Comparison of ENCODE assay signal across 15 cellular contexts in the genomic region with DNA sequence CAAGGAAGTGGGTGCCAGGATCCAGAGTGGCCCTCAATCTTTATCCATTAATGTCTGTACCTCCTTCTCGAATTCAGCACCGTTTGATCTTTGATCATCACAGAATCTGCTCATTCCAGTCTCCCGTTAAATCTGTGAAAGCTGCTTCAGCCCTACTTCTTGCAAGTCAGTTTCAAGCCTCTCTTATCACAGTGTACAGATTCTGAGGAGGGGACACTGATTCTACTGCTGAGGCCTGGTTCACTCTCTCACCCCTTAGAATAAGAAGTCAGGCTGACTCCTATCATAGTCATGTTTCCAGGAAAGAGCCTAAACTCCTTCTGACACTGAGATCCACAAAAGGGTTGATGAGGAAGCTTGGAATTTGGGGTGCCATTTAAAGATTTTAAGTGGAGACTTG. TPM values are rescaled to one million over a fixed set of nuclear protein-coding genes. Genes with fewer than 3 reads are reported as not detected.
DNase-seq lines count a peak whose midpoint lies in the region; ATAC-seq and TF ChIP-seq lines count a peak whose summit lies in the region.
"Had no signal": no experiment of that assay in that cellular context is flagged by ENCODE, and none has a peak within 500 bp of the region (broad histone marks: within the 10 kb centered on the region; RNA-seq: fewer than 3 reads in every experiment).

No MANE protein-coding gene starts in this region.

- peaks cover 16% of the 10 kb centered on the region for H3K36me3 Mint-ChIP-seq in stimulated activated naive CD8-positive, alpha-beta T cell treated with anti-CD3 and anti-CD28 coated beads, Interleukin-15, Interleukin-2, amounts not matched to agents 100 ng/mL and 50 ng/mL, for 24 hours (ENCODE audit: low read depth)
- H3K36me3 Mint-ChIP-seq in naive B cell (no peaks in the 10 kb centered on the region), WTC11 (no peaks in the 10 kb centered on the region)

- TF ChIP-seq CTCF in brain microvascular endothelial cell (IDR thresholded peaks at IDR 0.05; ENCODE audit: low read depth, low read length, missing control alignments) (no peak), WTC11 (IDR thresholded peaks at IDR 0.05) (no peak)

- no peak overlapping the region for H3K4me3 ChIP-seq in brain microvascular endothelial cell (ENCODE audit: low read depth, low read length)
- H3K4me3 ChIP-seq: esophagus muscularis mucosa, vagina had no signal

- DNase-seq in stimulated activated naive CD8-positive, alpha-beta T cell treated with anti-CD3 and anti-CD28 coated beads, Interleukin-15, amount 100 ng/mL, for 72 hours: no peak
- no peak for DNase-seq in brain microvascular endothelial cell
- DNase-seq in naive B cell: no peak
- DNase-seq in WTC11 (ENCODE audit: low spot score): no peak
- DNase-seq in NCI-H2029 (lab: John Stamatoyannopoulos, UW): no peak
- DNase-seq: activated CD4-positive, alpha-beta T cell treated with anti-CD3 and anti-CD28 coated beads, Interleukin-2, amount 50 U/mL, for 48 hours; activated naive CD4-positive, alpha-beta T cell treated with Interleukin-2 at 50 U/mL for 16 hours; BE2C; NCI-H1105 had no signal

- H3K27me3 Mint-ChIP-seq in stimulated activated naive CD8-positive, alpha-beta T cell treated with anti-CD3 and anti-CD28 coated beads, Interleukin-15, Interleukin-2, amounts not matched to agents 100 ng/mL and 50 ng/mL, for 24 hours: no peaks in the 10 kb centered on the region
- H3K27me3 Mint-ChIP-seq in stimulated activated naive CD8-positive, alpha-beta T cell treated with anti-CD3 and anti-CD28 coated beads, Interleukin-15, amount 100 ng/mL, for 72 hours: no peaks in the 10 kb centered on the region
- H3K27me3 Mint-ChIP-seq in naive B cell (no peaks in the 10 kb centered on the region), WTC11 (ENCODE audit: low read depth) (no peaks in the 10 kb centered on the region)

- peaks cover 86% of the 10 kb centered on the region for H3K4me1 Mint-ChIP-seq in stimulated activated naive CD8-positive, alpha-beta T cell treated with anti-CD3 and anti-CD28 coated beads, Interleukin-15, Interleukin-2, amounts not matched to agents 100 ng/mL and 50 ng/mL, for 24 hours (ENCODE audit: low read depth)
- H3K4me1 Mint-ChIP-seq in stimulated activated naive CD8-positive, alpha-beta T cell treated with anti-CD3 and anti-CD28 coated beads, Interleukin-15, amount 100 ng/mL, for 72 hours: peaks cover 82% of the 10 kb centered on the region
- H3K4me1 Mint-ChIP-seq in naive B cell (peaks cover 46 to 54% (median 53%) of the 10 kb centered on the region in 3 donors), WTC11 (peaks cover 42% of the 10 kb centered on the region)

- no peaks in the 10 kb centered on the region for H3K9me3 Mint-ChIP-seq in stimulated activated naive CD8-positive, alpha-beta T cell treated with anti-CD3 and anti-CD28 coated beads, Interleukin-15, Interleukin-2, amounts not matched to agents 100 ng/mL and 50 ng/mL, for 24 hours
- H3K9me3 Mint-ChIP-seq in stimulated activated naive CD8-positive, alpha-beta T cell treated with anti-CD3 and anti-CD28 coated beads, Interleukin-15, amount 100 ng/mL, for 72 hours: no peaks in the 10 kb centered on the region
- no peaks in the 10 kb centered on the region for H3K9me3 Mint-ChIP-seq in naive B cell
- no peaks in the 10 kb centered on the region for H3K9me3 Mint-ChIP-seq in WTC11

- H3K27ac ChIP-seq in brain microvascular endothelial cell: peak overlapping the region; percentile 56
- H3K27ac ChIP-seq: parathyroid adenoma, vagina had no signal

- POLR2A ChIA-PET in WTC11 (lab: Charles Lee): no interaction called here

- CTCF ChIA-PET in WTC11 (lab: Charles Lee): interaction anchor here (1.4 kb wide), 1 partner anchor 39 kb away, joined by 5 read pairs; the partner anchor contains the start of gene MAML2

- peak overlapping the region; percentile 33 for H3K27ac Mint-ChIP-seq in stimulated activated naive CD8-positive, alpha-beta T cell treated with anti-CD3 and anti-CD28 coated beads, Interleukin-15, Interleukin-2, amounts not matched to agents 100 ng/mL and 50 ng/mL, for 24 hours
- peak overlapping the region in 1 of 2 donors; percentile 16 for H3K27ac Mint-ChIP-seq in stimulated activated naive CD8-positive, alpha-beta T cell treated with anti-CD3 and anti-CD28 coated beads, Interleukin-15, amount 100 ng/mL, for 72 hours
- H3K27ac Mint-ChIP-seq in naive B cell (peak overlapping the region in 4 of 6 donors; percentile 21 to 93 (median 52)), WTC11 (no peak overlapping the region; the same call in 1 of the 2 replicates)

- H3K4me3 Mint-ChIP-seq in stimulated activated naive CD8-positive, alpha-beta T cell treated with anti-CD3 and anti-CD28 coated beads, Interleukin-15, Interleukin-2, amounts not matched to agents 100 ng/mL and 50 ng/mL, for 24 hours: no peak overlapping the region
- no peak overlapping the region for H3K4me3 Mint-ChIP-seq in stimulated activated naive CD8-positive, alpha-beta T cell treated with anti-CD3 and anti-CD28 coated beads, Interleukin-15, amount 100 ng/mL, for 72 hours
- H3K4me3 Mint-ChIP-seq in naive B cell: no peak overlapping the region
- H3K4me3 Mint-ChIP-seq in WTC11: no peak overlapping the region

- no peaks in the 10 kb centered on the region for H3K27me3 ChIP-seq in brain microvascular endothelial cell (replicated peaks)
- H3K27me3 ChIP-seq: BE2C, esophagus muscularis mucosa, vagina had no signal

- in situ Hi-C loops in brain microvascular endothelial cell (cut with HindIII; ENCODE audit: low pct_ligation_motif_present, low sequenced_read_pairs): no loop called here

- H3K36me3 ChIP-seq in brain microvascular endothelial cell (replicated peaks): no peaks in the 10 kb centered on the region
- H3K36me3 ChIP-seq: BE2C, esophagus muscularis mucosa, vagina had no signal

- no peak for ATAC-seq in stimulated activated naive CD8-positive, alpha-beta T cell treated with anti-CD3 and anti-CD28 coated beads, Interleukin-15, amount 100 ng/mL, for 72 hours
- ATAC-seq in naive B cell (ENCODE audit: low read depth in 2 of 2) (no peak), GM19328 (IDR thresholded peaks at IDR 0.05; ENCODE audit: unreplicated experiment) (no peak), WTC11 (no peak), GM19452 (IDR thresholded peaks at IDR 0.05; ENCODE audit: unreplicated experiment) (no peak)

TF ChIP-seq in WTC11, 78 proteins besides CTCF, POLR2A, EP300 and RAD21 (continues in another document):
- no peak for TF ChIP-seq NFYB (CRISPR knock-in tag; conservative IDR thresholded peaks at IDR 0.05; ENCODE audit: low read depth)
- no peak for TF ChIP-seq ZNF396 (CRISPR knock-in tag; IDR thresholded peaks at IDR 0.05; ENCODE audit: borderline replicate concordance)
- no peak for TF ChIP-seq PREB (CRISPR knock-in tag; IDR thresholded peaks at IDR 0.05; ENCODE audit: borderline replicate concordance)
- no peak for TF ChIP-seq SP1 (CRISPR knock-in tag; conservative IDR thresholded peaks at IDR 0.05)
- TF ChIP-seq, protein P1, sequence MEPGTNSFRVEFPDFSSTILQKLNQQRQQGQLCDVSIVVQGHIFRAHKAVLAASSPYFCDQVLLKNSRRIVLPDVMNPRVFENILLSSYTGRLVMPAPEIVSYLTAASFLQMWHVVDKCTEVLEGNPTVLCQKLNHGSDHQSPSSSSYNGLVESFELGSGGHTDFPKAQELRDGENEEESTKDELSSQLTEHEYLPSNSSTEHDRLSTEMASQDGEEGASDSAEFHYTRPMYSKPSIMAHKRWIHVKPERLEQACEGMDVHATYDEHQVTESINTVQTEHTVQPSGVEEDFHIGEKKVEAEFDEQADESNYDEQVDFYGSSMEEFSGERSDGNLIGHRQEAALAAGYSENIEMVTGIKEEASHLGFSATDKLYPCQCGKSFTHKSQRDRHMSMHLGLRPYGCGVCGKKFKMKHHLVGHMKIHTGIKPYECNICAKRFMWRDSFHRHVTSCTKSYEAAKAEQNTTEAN (CRISPR knock-in tag; IDR thresholded peaks at IDR 0.05): no peak
- no peak for TF ChIP-seq MXD4 (CRISPR knock-in tag; IDR thresholded peaks at IDR 0.05; ENCODE audit: borderline replicate concordance)
- no peak for TF ChIP-seq SOX15 (CRISPR knock-in tag; IDR thresholded peaks at IDR 0.05)
- no peak for TF ChIP-seq ZNF423 (CRISPR knock-in tag; IDR thresholded peaks at IDR 0.05)
- no peak for TF ChIP-seq HMGA2 (CRISPR knock-in tag; IDR thresholded peaks at IDR 0.05)
- no peak for TF ChIP-seq SMAD3 (CRISPR knock-in tag; IDR thresholded peaks at IDR 0.05; ENCODE audit: borderline replicate concordance)
- no peak for TF ChIP-seq ZNF232 (CRISPR knock-in tag; IDR thresholded peaks at IDR 0.05)
- TF ChIP-seq ATF6 (CRISPR knock-in tag; IDR thresholded peaks at IDR 0.05): no peak
- TF ChIP-seq USF1 (CRISPR knock-in tag; IDR thresholded peaks at IDR 0.05): no peak

RNA-seq across cellular contexts. Expression of gene MAML2, which starts 39.0 kb away (rescaled TPM):
- 1 to 10 TPM in 5 of 6 donors, under 1 TPM in 1; 0.06 to 9.0 (median 3.5) TPM for polyA plus RNA-seq in naive B cell (ENCODE audit: low read depth in 6 of 6)
- 5.1 to 8.1 TPM (median 5.2 TPM) in 3 replicates for total RNA-seq in WTC11 (2021)
